In the genomic region with DNA sequence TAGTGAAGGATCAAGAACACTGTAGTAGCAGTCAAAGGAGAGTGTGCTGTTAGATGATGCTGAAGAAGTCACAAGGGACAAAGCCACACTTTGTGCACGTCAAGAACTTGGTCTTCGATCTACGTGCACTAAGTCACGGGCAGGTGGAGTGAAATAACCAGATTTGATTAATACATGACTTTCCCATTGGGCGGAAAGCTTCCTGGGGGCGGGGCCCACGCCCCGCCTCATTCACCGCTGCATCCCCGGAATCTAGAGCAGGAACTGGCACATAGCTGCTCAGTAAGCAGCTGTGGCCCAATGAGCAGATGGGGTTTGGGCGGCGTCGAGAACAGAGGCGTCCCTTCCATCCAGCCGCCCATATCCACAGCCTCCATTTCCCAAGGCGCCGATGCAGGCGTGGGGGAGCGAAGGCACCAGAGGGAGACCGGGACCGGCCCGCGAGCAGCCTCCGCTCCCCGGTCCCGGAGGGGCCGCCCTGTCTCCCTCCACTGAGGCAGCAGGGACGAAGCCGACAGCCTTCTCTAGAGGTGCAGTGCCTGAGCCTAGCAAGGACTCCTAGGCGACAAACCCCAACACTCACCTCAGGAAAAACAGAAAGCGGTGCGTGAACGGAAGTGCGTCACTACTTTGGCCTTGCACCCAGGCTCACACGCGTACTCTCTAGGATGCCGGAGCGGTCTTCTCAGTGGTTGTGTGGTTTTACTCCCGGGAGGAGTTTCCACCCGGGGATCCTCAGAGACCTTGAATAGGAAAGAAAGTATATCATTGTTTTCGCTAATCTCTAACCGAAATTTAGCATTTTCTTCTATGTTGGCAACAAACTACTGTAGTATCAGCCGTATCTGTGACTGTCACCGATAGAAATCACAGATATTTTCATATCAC, we compare ENCODE assay signal across 8 cellular contexts. TPM values are rescaled to one million over a fixed set of nuclear protein-coding genes. Genes with fewer than 3 reads are reported as not detected.
A peak's percentile ranks its signal among the peaks of the same experiment; 100 is the strongest.
DNase-seq lines count a peak whose midpoint lies in the region; ATAC-seq and TF ChIP-seq lines count a peak whose summit lies in the region.

No MANE protein-coding gene starts in this region.

- peak overlapping the region; percentile 97 for H3K27ac ChIP-seq in right cardiac atrium (ENCODE audit: low read length)
- H3K27ac ChIP-seq in uterus = peak overlapping the region; percentile 94 to 97

- under 1% methylated on average over 44 of the region's 44 CpGs for WGBS in right cardiac atrium

- ATAC-seq in HG02870 (IDR thresholded peaks at IDR 0.05; ENCODE audit: unreplicated experiment) (peak; percentile 81), right cardiac atrium (peak; percentile 96 to 99)

- intact Hi-C loops in right cardiac atrium (cut with DNase I) (no loop called here), uterus (cut with DNase I; ENCODE audit: low total_unique reads) (no loop called here)

- DNase-seq in GM13977 (ENCODE audit: low spot score) (peak; percentile 79), NCI-H146 treated with DMSO at 0.1 percent for 48 hours (lab: John Stamatoyannopoulos, UW; ENCODE audit: unreplicated experiment) (peak; percentile 74), T-helper 2 cell (peak; percentile 33 to 96 (median 74)), anterior cingulate cortex (lab: John Stamatoyannopoulos, UW) (peak; percentile 47 to 94 (median 84)), right cardiac atrium (peak; percentile 86 to 94 (median 90)), pulmonary artery endothelial cell (ENCODE audit: low read depth, low spot score) (peak; percentile 77), uterus (peak; percentile 86 to 89)

- H3K4me3 ChIP-seq in right cardiac atrium (ENCODE audit: low read length) (peak overlapping the region; percentile 81), uterus (peak overlapping the region; percentile 92 to 98)

- peak; percentile 16 to 61 for TF ChIP-seq POLR2A in uterus (IDR thresholded peaks at IDR 0.05)

- H3K36me3 ChIP-seq in uterus = no peaks in the 10 kb centered on the region

- H3K4me1 ChIP-seq in right cardiac atrium (ENCODE audit: control insufficient read depth, insufficient read depth, low read length) = no peaks in the 10 kb centered on the region
- H3K4me1 ChIP-seq in uterus = peaks cover 3 to 6% of the 10 kb centered on the region in 2 donors

- H3K9me3 ChIP-seq in right cardiac atrium (ENCODE audit: control insufficient read depth, low read length) = no peaks in the 10 kb centered on the region
- no peaks in the 10 kb centered on the region for H3K9me3 ChIP-seq in uterus

- in situ Hi-C loops in GM13977 (cut with MboI; ENCODE audit: low pct_unique_long_range_greater_than_20kb, low sequenced_read_pairs, unreplicated experiment) = no loop called here

- TF ChIP-seq CTCF in GM13977 (IDR thresholded peaks at IDR 0.05; ENCODE audit: extremely low read depth, insufficient read depth, missing control alignments) (no peak), uterus (IDR thresholded peaks at IDR 0.05) (peak in 2 of 4 experiments; percentile 3 to 9)

- H3K27me3 ChIP-seq in right cardiac atrium (ENCODE audit: control insufficient read depth, insufficient read depth) = no peaks in the 10 kb centered on the region
- no peaks in the 10 kb centered on the region for H3K27me3 ChIP-seq in uterus

RNA-seq across cellular contexts. Expression of gene ZNF19, which starts 4.9 kb away (rescaled TPM):
- total RNA-seq in right cardiac atrium = 1 to 10 TPM; 2.3 to 4.0 (median 3.2) TPM
- 1.7 TPM for polyA plus RNA-seq in right cardiac atrium
- total RNA-seq in pulmonary artery endothelial cell = 1.3 and 1.6 TPM in 2 replicates
- total RNA-seq in uterus = 10 to 100 TPM in 1 of 4 donors, 1 to 10 TPM in 2, under 1 TPM in 1; 0.59 to 21.5 (median 8.3) TPM

RNA-seq across cellular contexts. Expression of gene ZNF23, which starts 22.2 kb away (rescaled TPM):
- total RNA-seq in right cardiac atrium (1 to 10 TPM; 6.7 to 8.6 (median 7.8) TPM), pulmonary artery endothelial cell (4.9 and 6.1 TPM in 2 replicates), uterus (10 to 100 TPM in 2 of 4 donors, 1 to 10 TPM in 2; 2.4 to 12.8 (median 7.5) TPM)
- polyA plus RNA-seq in right cardiac atrium = 6.8 TPM

RNA-seq across cellular contexts. Expression of gene CHST4, which starts 42.0 kb away (rescaled TPM):
- total RNA-seq in right cardiac atrium = not detected
- polyA plus RNA-seq in right cardiac atrium = not detected
- total RNA-seq in pulmonary artery endothelial cell = not detected in 2 replicates
- total RNA-seq in uterus = 1 to 10 TPM in 1 of 4 donors, not detected in 3; 6.4 TPM

RNA-seq across cellular contexts. Expression of gene TLE7, which starts 42.4 kb away (rescaled TPM):
- total RNA-seq in right cardiac atrium (not detected), pulmonary artery endothelial cell (0.07 TPM in 1 of 2 replicates, not detected in the other), uterus (not detected)
- not detected for polyA plus RNA-seq in right cardiac atrium

Comparison
In these comparisons a context has a peak if more than half of its experiments do, and no peak if none do; other contexts are left out.
1. Peak in every context shown above with its lines: DNase-seq, ATAC-seq, H3K4me3 ChIP-seq and H3K27ac ChIP-seq.